ENCODE assay signal across 27 cellular contexts in genomic region chr1:167881069-167881468, GRCh38. TPM values are rescaled to one million over a fixed set of nuclear protein-coding genes. Genes with fewer than 3 reads are reported as not detected.
DNase-seq lines count a peak whose midpoint lies in the region; ATAC-seq, FAIRE-seq and TF ChIP-seq lines count a peak whose summit lies in the region.
"Had no signal": no experiment of that assay in that cellular context is flagged by ENCODE, and none has a peak within 500 bp of the region (broad histone marks: within the 10 kb centered on the region; RNA-seq: fewer than 3 reads in every experiment).

No MANE protein-coding gene starts in this region.

- DNase-seq in H54 (ENCODE audit: insufficient read length, low spot score) = no peak
- DNase-seq in RWPE2 (ENCODE audit: low spot score) = no peak
- peak; percentile 38 for DNase-seq in choroid plexus epithelial cell (ENCODE audit: low read depth)
- DNase-seq in retinal pigment epithelial cell (ENCODE audit: low read depth) = peak; percentile 39
- DNase-seq in left lobe of liver (ENCODE audit: low spot score) = no peak
- no peak for DNase-seq in activated T-helper 1 cell treated with anti-CD3 and anti-CD28 coated beads, Interleukin-12 subunit alpha, Interleukin-12 subunit beta, Interleukin-2, Interleukin-4 antibody, amounts not matched to agents 30 ng/mL and 10 ng/mL and 1 ng/mL, durations not matched to agents 14 hours and 24 hours and 36 hours (ENCODE audit: low spot score)
- DNase-seq in NCI-H2029 (lab: John Stamatoyannopoulos, UW) = no peak
- DNase-seq: activated CD8-positive, alpha-beta memory T cell treated with anti-CD3 and anti-CD28 coated beads, Interleukin-2, amount 50 U/mL, for 48 hours; activated gamma-delta T cell; amniotic stem cell; CD8-positive, alpha-beta memory T cell; DMS79; effector CD8-positive, alpha-beta T cell; esophagus squamous epithelium; glutamatergic neuron; left lung; midbrain; NCI-H1436; NCI-H524 treated with DMSO at 0.1 percent for 48 hours; nephron progenitor cell; SHP77 treated with DMSO at 0.1 percent for 48 hours; stimulated activated naive CD4-positive, alpha-beta T cell treated with Interleukin-2 at 50 U/mL for 16 hours; T-helper 17 cell; thyroid gland; WERI-Rb-1 had no signal

- FAIRE-seq in H54 (lab: Jason Lieb, UNC) = peak; percentile 38
- FAIRE-seq: H1 had no signal

- H3K4me1 ChIP-seq in RWPE2 (ENCODE audit: insufficient read depth, poor library complexity, severe bottlenecking) = no peaks in the 10 kb centered on the region
- H3K4me1 ChIP-seq: esophagus squamous epithelium, left lung, thyroid gland had no signal

- H3K27ac ChIP-seq in RWPE2 (ENCODE audit: poor library complexity, severe bottlenecking) = no peak overlapping the region
- H3K27ac ChIP-seq: esophagus squamous epithelium, left lung, skin epidermis, thyroid gland, WERI-Rb-1 had no signal

- H3K36me3 ChIP-seq in RWPE2 (ENCODE audit: low read depth) = no peaks in the 10 kb centered on the region
- H3K36me3 ChIP-seq: esophagus squamous epithelium, left lung, thyroid gland, WERI-Rb-1 had no signal

- H3K36me3 Mint-ChIP-seq in activated T-helper 1 cell treated with anti-CD3 and anti-CD28 coated beads, Interleukin-12 subunit alpha, Interleukin-12 subunit beta, Interleukin-2, Interleukin-4 antibody, amounts not matched to agents 30 ng/mL and 10 ng/mL and 1 ng/mL, durations not matched to agents 14 hours and 24 hours and 36 hours (ENCODE audit: low read depth) = no peaks in the 10 kb centered on the region

- no peaks in the 10 kb centered on the region for H3K27me3 ChIP-seq in RWPE2 (ENCODE audit: insufficient read depth, poor library complexity, severe bottlenecking)
- H3K27me3 ChIP-seq: esophagus squamous epithelium, left lung, thyroid gland had no signal

- H3K27ac Mint-ChIP-seq in activated T-helper 1 cell treated with anti-CD3 and anti-CD28 coated beads, Interleukin-12 subunit alpha, Interleukin-12 subunit beta, Interleukin-2, Interleukin-4 antibody, amounts not matched to agents 30 ng/mL and 10 ng/mL and 1 ng/mL, durations not matched to agents 14 hours and 24 hours and 36 hours = no peak overlapping the region
- H3K27ac Mint-ChIP-seq: nephron progenitor cell, T-helper 17 cell had no signal

- no peak overlapping the region for H3K4me3 Mint-ChIP-seq in activated T-helper 1 cell treated with anti-CD3 and anti-CD28 coated beads, Interleukin-12 subunit alpha, Interleukin-12 subunit beta, Interleukin-2, Interleukin-4 antibody, amounts not matched to agents 30 ng/mL and 10 ng/mL and 1 ng/mL, durations not matched to agents 14 hours and 24 hours and 36 hours
- H3K4me3 Mint-ChIP-seq: CD8-positive, alpha-beta memory T cell; nephron progenitor cell; T-helper 17 cell had no signal

- TF ChIP-seq CTCF in RWPE2 (IDR thresholded peaks at IDR 0.05; ENCODE audit: poor library complexity, severe bottlenecking) = no peak
- TF ChIP-seq CTCF in choroid plexus epithelial cell (conservative IDR thresholded peaks at IDR 0.05; ENCODE audit: low read depth, low read length) = no peak
- no peak for TF ChIP-seq CTCF in retinal pigment epithelial cell (conservative IDR thresholded peaks at IDR 0.05; ENCODE audit: low read depth, low read length)

- peaks cover 7% of the 10 kb centered on the region for H3K9me3 Mint-ChIP-seq in activated T-helper 1 cell treated with anti-CD3 and anti-CD28 coated beads, Interleukin-12 subunit alpha, Interleukin-12 subunit beta, Interleukin-2, Interleukin-4 antibody, amounts not matched to agents 30 ng/mL and 10 ng/mL and 1 ng/mL, durations not matched to agents 14 hours and 24 hours and 36 hours

- no peaks in the 10 kb centered on the region for H3K4me1 Mint-ChIP-seq in activated T-helper 1 cell treated with anti-CD3 and anti-CD28 coated beads, Interleukin-12 subunit alpha, Interleukin-12 subunit beta, Interleukin-2, Interleukin-4 antibody, amounts not matched to agents 30 ng/mL and 10 ng/mL and 1 ng/mL, durations not matched to agents 14 hours and 24 hours and 36 hours (ENCODE audit: low read depth)
- H3K4me1 Mint-ChIP-seq: CD8-positive, alpha-beta memory T cell; nephron progenitor cell; T-helper 17 cell had no signal

- H3K4me3 ChIP-seq in RWPE2 (ENCODE audit: severe bottlenecking) (no peak overlapping the region), choroid plexus epithelial cell (ENCODE audit: low read depth, low read length) (no peak overlapping the region), retinal pigment epithelial cell (ENCODE audit: low read length) (no peak overlapping the region)
- H3K4me3 ChIP-seq: esophagus squamous epithelium, left lung, skin epidermis, thyroid gland had no signal

- no peak for TF ChIP-seq POLR2A in H54 (IDR thresholded peaks at IDR 0.05; ENCODE audit: low read depth, low read length)

- peaks cover 3% of the 10 kb centered on the region for H3K27me3 Mint-ChIP-seq in activated T-helper 1 cell treated with anti-CD3 and anti-CD28 coated beads, Interleukin-12 subunit alpha, Interleukin-12 subunit beta, Interleukin-2, Interleukin-4 antibody, amounts not matched to agents 30 ng/mL and 10 ng/mL and 1 ng/mL, durations not matched to agents 14 hours and 24 hours and 36 hours (ENCODE audit: insufficient read depth)

- ATAC-seq in RWPE2 (ENCODE audit: low read depth) (peak; percentile 38; the same call in 1 of the 3 replicates), left lobe of liver (no peak)
- ATAC-seq: T-helper 17 cell had no signal

- no peaks in the 10 kb centered on the region for H3K9me3 ChIP-seq in RWPE2 (ENCODE audit: severe bottlenecking)
- H3K9me3 ChIP-seq: esophagus squamous epithelium, thyroid gland had no signal

- intact Hi-C loops in activated T-helper 1 cell treated with anti-CD3 and anti-CD28 coated beads, Interleukin-12 subunit alpha, Interleukin-12 subunit beta, Interleukin-2, Interleukin-4 antibody, amounts not matched to agents 30 ng/mL and 10 ng/mL and 1 ng/mL, durations not matched to agents 14 hours and 24 hours and 36 hours (cut with micrococcal nuclease) = no loop called here

RNA-seq across cellular contexts. Expression of gene ADCY10, which starts 32.9 kb away (rescaled TPM):
- 5.5 TPM for total RNA-seq in left lobe of liver
- not detected in 2 replicates for total RNA-seq in activated T-helper 1 cell treated with anti-CD3 and anti-CD28 coated beads, Interleukin-12 subunit alpha, Interleukin-12 subunit beta, Interleukin-2, Interleukin-4 antibody, amounts not matched to agents 30 ng/mL and 10 ng/mL and 1 ng/mL, durations not matched to agents 14 hours and 24 hours and 36 hours
- total RNA-seq: esophagus squamous epithelium, H1 had no signal

RNA-seq across cellular contexts. Expression of gene DCAF6, which starts 55.4 kb away (rescaled TPM):
- 49.0 TPM for total RNA-seq in left lobe of liver
- 20.9 and 24.0 TPM in 2 replicates for total RNA-seq in activated T-helper 1 cell treated with anti-CD3 and anti-CD28 coated beads, Interleukin-12 subunit alpha, Interleukin-12 subunit beta, Interleukin-2, Interleukin-4 antibody, amounts not matched to agents 30 ng/mL and 10 ng/mL and 1 ng/mL, durations not matched to agents 14 hours and 24 hours and 36 hours

RNA-seq across cellular contexts. Expression of gene MPC2, which starts 55.8 kb away (rescaled TPM):
- 158 TPM for total RNA-seq in left lobe of liver
- 33.7 and 36.9 TPM in 2 replicates for total RNA-seq in activated T-helper 1 cell treated with anti-CD3 and anti-CD28 coated beads, Interleukin-12 subunit alpha, Interleukin-12 subunit beta, Interleukin-2, Interleukin-4 antibody, amounts not matched to agents 30 ng/mL and 10 ng/mL and 1 ng/mL, durations not matched to agents 14 hours and 24 hours and 36 hours

Comparison
In these comparisons a context has a peak if more than half of its experiments do, and no peak if none do; other contexts are left out.
1. DNase-seq: peak in choroid plexus epithelial cell (single experiment) and retinal pigment epithelial cell (single experiment); none in H54 (single experiment), RWPE2 (single experiment), left lobe of liver (single experiment), activated T-helper 1 cell treated with anti-CD3 and anti-CD28 coated beads, Interleukin-12 subunit alpha, Interleukin-12 subunit beta, Interleukin-2, Interleukin-4 antibody, amounts not matched to agents 30 ng/mL and 10 ng/mL and 1 ng/mL, durations not matched to agents 14 hours and 24 hours and 36 hours (single experiment) and NCI-H2029 (single experiment).